ENCODE assay signal across 1 cellular context in the genomic region with DNA sequence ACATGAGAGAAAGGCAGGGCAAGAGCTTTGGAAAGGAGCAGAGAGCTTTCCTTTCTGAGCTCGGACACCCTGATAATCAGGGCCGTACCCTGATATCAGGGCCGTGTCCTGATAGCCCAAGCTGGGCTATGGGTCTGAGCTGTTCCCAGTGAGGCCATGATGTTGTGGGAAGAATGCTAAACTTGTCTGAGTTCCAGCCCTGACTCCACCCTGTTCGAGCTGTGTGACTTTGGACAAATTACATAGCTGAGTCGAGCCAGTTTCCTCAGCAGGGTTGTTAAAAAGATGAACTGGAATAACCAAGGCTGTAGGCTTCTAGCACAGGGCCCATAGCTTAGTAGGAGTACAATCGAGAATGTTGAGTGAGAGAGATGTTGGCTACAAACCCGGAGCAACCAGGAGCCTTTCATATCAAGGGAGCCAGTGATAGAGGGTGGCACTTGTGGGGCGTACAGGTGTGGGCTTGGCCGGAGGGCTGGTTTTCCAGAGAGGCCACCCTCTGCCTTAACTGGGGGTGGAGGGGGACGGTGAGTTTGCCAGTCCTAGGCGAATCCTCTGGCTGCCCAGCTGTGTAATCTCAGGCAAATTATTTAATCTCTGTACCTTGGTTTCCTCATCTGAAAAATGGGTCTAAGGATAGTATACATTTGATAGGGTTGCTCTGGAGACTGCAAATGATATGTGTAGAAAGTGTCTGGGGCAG.
TF ChIP-seq lines count a peak whose summit lies in the region.

No MANE protein-coding gene starts in this region.

TF ChIP-seq in K562, 482 proteins besides CTCF, POLR2A, EP300 and RAD21:
- TF ChIP-seq CCAR2 (IDR thresholded peaks at IDR 0.05; ENCODE audit: low read depth, low read length) (no peak), RBM25 (IDR thresholded peaks at IDR 0.05; ENCODE audit: low read depth, low read length, severe bottlenecking) (peak; percentile 66)
